13 cellular contexts compared by ENCODE assay signal in genomic region chrX:97102938-97103337, GRCh38.
"Had no signal": no experiment of that assay in that cellular context is flagged by ENCODE, and none has a peak within 500 bp of the region (broad histone marks: within the 10 kb centered on the region; RNA-seq: fewer than 3 reads in every experiment).

No MANE protein-coding gene starts in this region.

- H3K9me3 ChIP-seq: heart left ventricle, lower lobe of right lung, pancreas had no signal

- ATAC-seq: effector memory CD8-positive, alpha-beta T cell; heart left ventricle; left cardiac atrium; lower lobe of right lung; pancreas; sciatic nerve had no signal

- H3K36me3 ChIP-seq: lower lobe of right lung, pancreas had no signal

- H3K27ac Mint-ChIP-seq: activated CD4-positive, alpha-beta T cell treated with anti-CD3 and anti-CD28 coated beads, Interleukin-2, amount 10 ng/mL, durations not matched to agents 7 days and 5 days; activated naive CD8-positive, alpha-beta T cell treated with anti-CD3 and anti-CD28 coated beads for 36 hours; activated T-helper 1 cell treated with anti-CD3 and anti-CD28 coated beads, Interleukin-12 subunit alpha, Interleukin-12 subunit beta, Interleukin-2, Interleukin-4 antibody, amounts not matched to agents 30 ng/mL and 10 ng/mL and 1 ng/mL, durations not matched to agents 14 hours and 24 hours and 36 hours; dendritic cell treated with granulocyte-macrophage colony-stimulating factor and Interleukin-4, amounts not matched to agents 40 ng/mL and 50 ng/mL, for 4 days; mesothelial cell of epicardium had no signal

- H3K9me3 Mint-ChIP-seq: activated CD4-positive, alpha-beta T cell treated with anti-CD3 and anti-CD28 coated beads, Interleukin-2, amount 10 ng/mL, durations not matched to agents 7 days and 5 days; activated naive CD8-positive, alpha-beta T cell treated with anti-CD3 and anti-CD28 coated beads for 36 hours; activated T-helper 1 cell treated with anti-CD3 and anti-CD28 coated beads, Interleukin-12 subunit alpha, Interleukin-12 subunit beta, Interleukin-2, Interleukin-4 antibody, amounts not matched to agents 30 ng/mL and 10 ng/mL and 1 ng/mL, durations not matched to agents 14 hours and 24 hours and 36 hours; dendritic cell treated with granulocyte-macrophage colony-stimulating factor and Interleukin-4, amounts not matched to agents 40 ng/mL and 50 ng/mL, for 4 days; effector memory CD8-positive, alpha-beta T cell; mesothelial cell of epicardium had no signal

- H3K36me3 Mint-ChIP-seq: mesothelial cell of epicardium had no signal

- H3K4me3 Mint-ChIP-seq: activated CD4-positive, alpha-beta T cell treated with anti-CD3 and anti-CD28 coated beads, Interleukin-2, amount 10 ng/mL, durations not matched to agents 7 days and 5 days; activated naive CD8-positive, alpha-beta T cell treated with anti-CD3 and anti-CD28 coated beads for 36 hours; activated T-helper 1 cell treated with anti-CD3 and anti-CD28 coated beads, Interleukin-12 subunit alpha, Interleukin-12 subunit beta, Interleukin-2, Interleukin-4 antibody, amounts not matched to agents 30 ng/mL and 10 ng/mL and 1 ng/mL, durations not matched to agents 14 hours and 24 hours and 36 hours; dendritic cell treated with granulocyte-macrophage colony-stimulating factor and Interleukin-4, amounts not matched to agents 40 ng/mL and 50 ng/mL, for 4 days; effector memory CD8-positive, alpha-beta T cell; mesothelial cell of epicardium had no signal

- H3K27me3 Mint-ChIP-seq: activated CD4-positive, alpha-beta T cell treated with anti-CD3 and anti-CD28 coated beads, Interleukin-2, amount 10 ng/mL, durations not matched to agents 7 days and 5 days; activated naive CD8-positive, alpha-beta T cell treated with anti-CD3 and anti-CD28 coated beads for 36 hours; dendritic cell treated with granulocyte-macrophage colony-stimulating factor and Interleukin-4, amounts not matched to agents 40 ng/mL and 50 ng/mL, for 4 days; effector memory CD8-positive, alpha-beta T cell had no signal

- H3K27me3 ChIP-seq: heart left ventricle, pancreas had no signal

- H3K4me1 ChIP-seq: heart left ventricle, lower lobe of right lung, pancreas had no signal

- H3K27ac ChIP-seq: heart left ventricle, lower lobe of right lung, pancreas had no signal

- DNase-seq: activated CD4-positive, alpha-beta T cell treated with anti-CD3 and anti-CD28 coated beads, Interleukin-2, amount 10 ng/mL, durations not matched to agents 7 days and 5 days; activated CD4-positive, CD25-positive, alpha-beta regulatory T cell; activated naive CD8-positive, alpha-beta T cell treated with anti-CD3 and anti-CD28 coated beads for 36 hours; amygdala; effector memory CD8-positive, alpha-beta T cell; heart left ventricle; left cardiac atrium; lower lobe of right lung; pancreas had no signal

- H3K4me3 ChIP-seq: heart left ventricle, lower lobe of right lung, pancreas had no signal

- H3K4me1 Mint-ChIP-seq: activated CD4-positive, alpha-beta T cell treated with anti-CD3 and anti-CD28 coated beads, Interleukin-2, amount 10 ng/mL, durations not matched to agents 7 days and 5 days; activated naive CD8-positive, alpha-beta T cell treated with anti-CD3 and anti-CD28 coated beads for 36 hours had no signal
